In the genomic region with DNA sequence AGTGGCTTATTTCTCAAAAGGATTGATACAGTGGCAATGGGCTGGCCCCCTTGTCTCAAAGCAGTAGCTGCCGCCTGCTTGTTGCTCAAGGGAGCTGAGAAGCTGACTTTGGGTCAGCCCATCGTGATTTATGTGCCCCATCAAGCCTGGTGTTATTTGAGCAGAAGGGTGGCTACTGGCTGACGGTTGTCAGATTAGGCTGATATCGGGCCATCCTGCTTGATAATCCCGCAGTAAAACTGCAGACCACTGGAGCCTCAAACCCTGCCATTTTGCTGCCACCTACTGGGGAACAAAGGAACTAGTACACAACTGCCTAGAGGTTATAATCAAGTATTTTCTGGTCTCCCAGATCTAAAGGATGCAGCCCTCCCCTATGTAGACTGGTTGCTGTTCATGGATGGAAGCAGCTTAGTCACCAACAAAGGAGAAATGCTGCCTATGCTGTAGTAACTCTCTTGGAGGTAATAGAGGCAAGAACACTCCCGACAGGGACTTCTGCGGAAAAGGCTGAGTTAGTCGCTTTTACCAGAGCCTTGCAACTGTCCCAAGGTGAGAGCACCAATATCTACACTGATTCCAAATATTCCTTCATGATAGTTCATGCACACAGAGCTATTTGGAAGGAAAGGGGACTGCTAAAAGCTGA, we compare ENCODE assay signal across 8 cellular contexts.
DNase-seq lines count a peak whose midpoint lies in the region; ATAC-seq, FAIRE-seq and TF ChIP-seq lines count a peak whose summit lies in the region.

No MANE protein-coding gene starts in this region.

- H3K23ac ChIP-seq in H1 (ENCODE audit: insufficient read length), result no peak overlapping the region

- H3K4ac ChIP-seq in H1 (replicated peaks; ENCODE audit: insufficient read length, low read depth, low read length), result no peak overlapping the region

- H3K56ac ChIP-seq in H1 (replicated peaks; ENCODE audit: insufficient read length, low read depth, low read length), result no peak overlapping the region

- peak; percentile 95 to 98 for TF ChIP-seq RAD21 in H1 (IDR thresholded peaks at IDR 0.05 in 1 of 2, conservative IDR thresholded peaks at IDR 0.05 in 1 of 2; ENCODE audit: low read depth in 2 of 2, low read length in 2 of 2)

- H2BK15ac ChIP-seq in H1 (ENCODE audit: low read length), result no peak overlapping the region

- 56% methylated on average over 8 of the region's 8 CpGs; no CpG with 5 or more reads in 1 of the 2 experiments for WGBS in H1 (ENCODE audit: extremely low coverage in 1 of 2, insufficient coverage in 1 of 2, insufficient read length in 1 of 2, insufficient replicate concordance in 2 of 2, low coverage in 1 of 2, low lambda C conversion rate in 2 of 2, missing lambda C conversion rate in 1 of 2), 2 experiments

- no peak overlapping the region for H2AFZ ChIP-seq in H1 (ENCODE audit: low read length)

- no peaks in the 10 kb centered on the region for H3K79me2 ChIP-seq in H1 (ENCODE audit: control insufficient read depth in 1 of 2, insufficient read depth in 2 of 2, low read length in 2 of 2)

- no peaks in the 10 kb centered on the region for H3K9me3 Mint-ChIP-seq in mesothelial cell of epicardium

- no peak overlapping the region for H2BK20ac ChIP-seq in H1 (ENCODE audit: low read length)

- peaks cover 0 to 10% (median 0%) of the 10 kb centered on the region in 4 experiments; a peak in 4 of 8 replicates for H3K36me3 ChIP-seq in H1 (ENCODE audit: control insufficient read depth in 2 of 4, insufficient read depth in 4 of 4, low read length in 3 of 4)

- peak overlapping the region; percentile 69; the same call in 1 of the 2 replicates for H4K8ac ChIP-seq in H1 (ENCODE audit: extremely low read depth, insufficient read depth, low read length)

- no peak overlapping the region for H3K27ac Mint-ChIP-seq in mesothelial cell of epicardium

- H4K5ac ChIP-seq in H1 (ENCODE audit: insufficient read length, low read depth, low read length), result no peak overlapping the region

- no peak overlapping the region for H3K14ac ChIP-seq in H1 (ENCODE audit: insufficient read length)

- H3K27me3 Mint-ChIP-seq in mesothelial cell of epicardium (ENCODE audit: low read depth), result no peaks in the 10 kb centered on the region

- TF ChIP-seq POLR2A in H1 (IDR thresholded peaks at IDR 0.05; ENCODE audit: control extremely low read depth in 1 of 2, low read depth in 2 of 2, low read length in 2 of 2), result no peak

- TF ChIP-seq EP300 in H1 (IDR thresholded peaks at IDR 0.05; ENCODE audit: borderline replicate concordance in 1 of 2, low read depth in 2 of 2, low read length in 2 of 2), result no peak; a peak in 1 of 3 replicates

- no peak overlapping the region for H2BK120ac ChIP-seq in H1 (replicated peaks; ENCODE audit: low read depth, low read length)

- no peak overlapping the region for H3K9ac ChIP-seq in H1 (replicated peaks in 1 of 4; ENCODE audit: extremely low read depth in 1 of 4, low read depth in 3 of 4, low read length in 3 of 4)

- no peak overlapping the region for H4K91ac ChIP-seq in H1 (replicated peaks; ENCODE audit: insufficient read length, low read length)

- CTCF ChIA-PET in H1 (lab: Charles Lee; ENCODE audit: partially characterized antibody), result interaction anchor here (0.6 to 3.6 kb wide), 26 partner anchors 8 to 1143 kb away, joined by 3 to 23 read pairs (median 4); no protein-coding TSS in a partner anchor

- DNase-seq in AG08395 (ENCODE audit: low spot score) (peak; percentile 63), GM13977 (ENCODE audit: low spot score) (peak; percentile 45), NCI-H345 treated with DMSO at 0.1 percent for 48 hours (lab: John Stamatoyannopoulos, UW; ENCODE audit: unreplicated experiment) (peak; percentile 50), H1 (ENCODE audit: low read depth in 1 of 2, low spot score in 2 of 2) (peak; percentile 47 to 72), mesothelial cell of epicardium (ENCODE audit: low spot score in 2 of 2, unreplicated experiment in 2 of 2) (peak; percentile 30 to 74)
- DNase-seq in activated CD4-positive, alpha-beta T cell treated with anti-CD3 and anti-CD28 coated beads, Interleukin-2, amount 50 U/mL, for 48 hours, result peak; percentile 22 to 37
- peak; percentile 53 for DNase-seq in stimulated activated naive CD8-positive, alpha-beta T cell treated with anti-CD3 and anti-CD28 coated beads, Interleukin-15, Interleukin-2, amounts not matched to agents 100 U/mL and 50 U/mL, for 24 hours

- H3K9me3 ChIP-seq in H1 (ENCODE audit: insufficient read depth in 2 of 2, low read depth in 1 of 2, low read length in 1 of 2), result no peaks in the 10 kb centered on the region

- H3K27me3 ChIP-seq in H1 (replicated peaks in 1 of 4; ENCODE audit: control insufficient read depth in 3 of 4, extremely low read depth in 1 of 4, insufficient read depth in 3 of 4, low read length in 3 of 4), result no peaks in the 10 kb centered on the region

- ATAC-seq in HG03135 (IDR thresholded peaks at IDR 0.05; ENCODE audit: unreplicated experiment), result peak; percentile 57
- peak; percentile 52 for ATAC-seq in stimulated activated naive CD8-positive, alpha-beta T cell treated with anti-CD3 and anti-CD28 coated beads, Interleukin-15, Interleukin-2, amounts not matched to agents 100 U/mL and 50 U/mL, for 24 hours

- FAIRE-seq in H1 (lab: Jason Lieb, UNC), result peak; percentile 24

- H3K79me1 ChIP-seq in H1 (ENCODE audit: low read depth, low read length), result no peaks in the 10 kb centered on the region

- no peak overlapping the region for H2AK5ac ChIP-seq in H1 (ENCODE audit: low read depth, low read length)

- no peaks in the 10 kb centered on the region for H3K23me2 ChIP-seq in H1 (ENCODE audit: low read depth, low read length)

- H2BK5ac ChIP-seq in H1 (ENCODE audit: low read depth, low read length), result no peak overlapping the region

- no peaks in the 10 kb centered on the region for H3K4me1 Mint-ChIP-seq in mesothelial cell of epicardium

- H3K4me2 ChIP-seq in H1 (ENCODE audit: insufficient read depth in 1 of 2, low read depth in 2 of 2, low read length in 2 of 2), result no peak overlapping the region

- H3K4me3 Mint-ChIP-seq in mesothelial cell of epicardium, result no peak overlapping the region

- H3K4me1 ChIP-seq in H1 (replicated peaks in 1 of 4; ENCODE audit: control insufficient read depth in 3 of 4, insufficient read depth in 4 of 4, low read length in 3 of 4), result no peaks in the 10 kb centered on the region

- peaks cover 1 to 2% of the 10 kb centered on the region in 2 experiments for H4K20me1 ChIP-seq in H1 (replicated peaks in 1 of 2; ENCODE audit: control insufficient read depth in 1 of 2, insufficient read depth in 2 of 2, low read length in 2 of 2)

- no peak overlapping the region for H2BK12ac ChIP-seq in H1 (ENCODE audit: low read depth, low read length)

- in situ Hi-C loops in GM13977 (cut with MboI; ENCODE audit: low pct_unique_long_range_greater_than_20kb, low sequenced_read_pairs, unreplicated experiment), result no loop called here

- peak; percentile 74 for TF ChIP-seq CTCF in GM13977 (IDR thresholded peaks at IDR 0.05; ENCODE audit: extremely low read depth, insufficient read depth, missing control alignments)
- TF ChIP-seq CTCF in H1 (IDR thresholded peaks at IDR 0.05; ENCODE audit: control extremely low read depth in 1 of 3, insufficient read depth in 1 of 3, low read depth in 1 of 3, low read length in 3 of 3), result peak; percentile 30 to 95 (median 89)
- TF ChIP-seq CTCF in mesothelial cell of epicardium (IDR thresholded peaks at IDR 0.05; ENCODE audit: unreplicated experiment), result peak; percentile 82

- POLR2A ChIA-PET in H1 (lab: Charles Lee; ENCODE audit: partially characterized antibody), result interaction anchor here (0.6 to 0.8 kb wide), 2 partner anchors 39 to 92 kb away, joined by 3 read pairs; no protein-coding TSS in a partner anchor

- H3K4me3 ChIP-seq in H1 (ENCODE audit: extremely low read depth in 1 of 4, insufficient read depth in 2 of 4, low read depth in 3 of 4, low read length in 4 of 4), result no peak overlapping the region

- no peak overlapping the region for H3K27ac ChIP-seq in H1 (ENCODE audit: low read depth, low read length)

- no peaks in the 10 kb centered on the region for H3K36me3 Mint-ChIP-seq in mesothelial cell of epicardium

- H3K18ac ChIP-seq in H1 (ENCODE audit: extremely low read depth, low read length), result no peak overlapping the region

TF ChIP-seq in H1, 55 proteins besides CTCF, POLR2A, EP300 and RAD21:
- 0 out of 2 replicates have a peak, but pooled peaks have one; percentile 19 for TF ChIP-seq TCF12 (IDR thresholded peaks at IDR 0.05; ENCODE audit: low read depth, low read length)
- 0 out of 4 replicates have a peak, but pooled peaks of 1 of the 2 experiments have one; percentile 25 for TF ChIP-seq SIN3A (conservative IDR thresholded peaks at IDR 0.05 in 1 of 2, IDR thresholded peaks at IDR 0.05 in 1 of 2; ENCODE audit: low read depth in 1 of 2, low read length in 2 of 2)
- no peak for TF ChIP-seq KDM1A (IDR thresholded peaks at IDR 0.05; ENCODE audit: borderline replicate concordance, low read length)
- no peak for TF ChIP-seq GTF2F1 (IDR thresholded peaks at IDR 0.05; ENCODE audit: borderline replicate concordance, low read depth, low read length)
- TF ChIP-seq CBX5 (IDR thresholded peaks at IDR 0.05; ENCODE audit: low read depth, low read length), result no peak
- TF ChIP-seq KDM4A (IDR thresholded peaks at IDR 0.05; ENCODE audit: low read depth, low read length, severe bottlenecking), result no peak
- TF ChIP-seq HDAC6 (IDR thresholded peaks at IDR 0.05; ENCODE audit: low read depth, low read length), result no peak
- TF ChIP-seq GABPA (IDR thresholded peaks at IDR 0.05; ENCODE audit: borderline replicate concordance, insufficient read depth, low read length), result no peak
- no peak for TF ChIP-seq POLR2AphosphoS5 (IDR thresholded peaks at IDR 0.05; ENCODE audit: low read depth, low read length)
TF ChIP-seq in H1: peak in this region for 2.
